9 cellular contexts compared by ENCODE assay signal in genomic region chr16:85350973-85351372, GRCh38.
DNase-seq lines count a peak whose midpoint lies in the region; ATAC-seq and TF ChIP-seq lines count a peak whose summit lies in the region.
"Had no signal": no experiment of that assay in that cellular context is flagged by ENCODE, and none has a peak within 500 bp of the region (broad histone marks: within the 10 kb centered on the region; RNA-seq: fewer than 3 reads in every experiment).

No MANE protein-coding gene starts in this region.

- peaks cover 0 to 4% (median 0%) of the 10 kb centered on the region in 5 donors for H3K27me3 Mint-ChIP-seq in naive thymus-derived CD4-positive, alpha-beta T cell
- no peaks in the 10 kb centered on the region for H3K27me3 Mint-ChIP-seq in T-helper 17 cell

- H2BK5ac ChIP-seq in trophoblast cell (ENCODE audit: low read depth, low read length, poor library complexity), result no peak overlapping the region

- H4K8ac ChIP-seq in trophoblast cell (ENCODE audit: low read depth, low read length), result no peak overlapping the region

- H3K36me3 ChIP-seq in trophoblast cell (ENCODE audit: control insufficient read depth in 1 of 2, insufficient read depth in 2 of 2, low read length in 2 of 2), result peaks cover 0 to 1% of the 10 kb centered on the region in 2 experiments
- H3K36me3 ChIP-seq in naive thymus-derived CD4-positive, alpha-beta T cell (ENCODE audit: control insufficient read depth in 2 of 3, insufficient read depth in 3 of 3, low read length in 3 of 3), result no peaks in the 10 kb centered on the region

- H3K4me3 Mint-ChIP-seq in naive thymus-derived CD4-positive, alpha-beta T cell, result no peak overlapping the region
- H3K4me3 Mint-ChIP-seq in T-helper 17 cell, result no peak overlapping the region
- H3K4me3 Mint-ChIP-seq: neural crest cell had no signal

- no peak overlapping the region for H3K4ac ChIP-seq in trophoblast cell (ENCODE audit: low read depth, low read length)

- H2BK12ac ChIP-seq in trophoblast cell (ENCODE audit: low read length), result peak overlapping the region; percentile 21

- no peak overlapping the region for H4K12ac ChIP-seq in trophoblast cell (ENCODE audit: low read depth, low read length)

- intact Hi-C loops in naive thymus-derived CD4-positive, alpha-beta T cell (cut with micrococcal nuclease), result no loop called here

- H3K23ac ChIP-seq in trophoblast cell (ENCODE audit: low read length), result no peak overlapping the region

- H3K27ac Mint-ChIP-seq in naive thymus-derived CD4-positive, alpha-beta T cell, result peak overlapping the region in 1 of 9 donors; percentile 10
- H3K27ac Mint-ChIP-seq in T-helper 17 cell, result no peak overlapping the region

- no peaks in the 10 kb centered on the region for H3K27me3 ChIP-seq in trophoblast cell (ENCODE audit: insufficient read depth, low read length)
- no peaks in the 10 kb centered on the region for H3K27me3 ChIP-seq in naive thymus-derived CD4-positive, alpha-beta T cell (ENCODE audit: control insufficient read depth in 2 of 2, insufficient read depth in 2 of 2, low read length in 2 of 2)

- H3K18ac ChIP-seq in trophoblast cell (ENCODE audit: low read length), result no peak overlapping the region

- H3K4me1 ChIP-seq in trophoblast cell (ENCODE audit: control insufficient read depth in 1 of 2, insufficient read depth in 2 of 2, low read length in 2 of 2), result peaks cover 41 to 45% of the 10 kb centered on the region in 2 experiments
- H3K4me1 ChIP-seq in naive thymus-derived CD4-positive, alpha-beta T cell (ENCODE audit: control insufficient read depth in 2 of 2, insufficient read depth in 2 of 2, low read length in 2 of 2), result no peaks in the 10 kb centered on the region

- H3K9ac ChIP-seq in trophoblast cell (ENCODE audit: low read length), result no peak overlapping the region

- no peak overlapping the region for H2AFZ ChIP-seq in trophoblast cell (ENCODE audit: insufficient read depth, low read length, poor library complexity)

- WGBS in trophoblast cell (ENCODE audit: extremely low coverage, insufficient coverage, insufficient read length), result no CpG with 5 or more reads among the region's 4 CpGs

- H4K91ac ChIP-seq in trophoblast cell (ENCODE audit: low read depth, low read length), result no peak overlapping the region

- no peak overlapping the region for H3K4me2 ChIP-seq in trophoblast cell (ENCODE audit: low read length)

- H2BK120ac ChIP-seq in trophoblast cell (ENCODE audit: insufficient read depth, low read length, poor library complexity), result peak overlapping the region; percentile 40

- no peaks in the 10 kb centered on the region for H3K36me3 Mint-ChIP-seq in naive thymus-derived CD4-positive, alpha-beta T cell
- no peaks in the 10 kb centered on the region for H3K36me3 Mint-ChIP-seq in T-helper 17 cell (ENCODE audit: low read depth)

- ATAC-seq in naive thymus-derived CD4-positive, alpha-beta T cell, result no peak
- ATAC-seq in HG03095 (IDR thresholded peaks at IDR 0.05; ENCODE audit: unreplicated experiment), result no peak
- no peak for ATAC-seq in T-helper 17 cell

- DNase-seq in HS-5 (ENCODE audit: low read depth) (peak; percentile 53), RPMI8226 (peak; percentile 81), fibroblast of pulmonary artery (ENCODE audit: low read depth) (peak; percentile 94), trophoblast cell (no peak), HuH-7.5 (ENCODE audit: low spot score) (no peak), T-helper 17 cell (no peak)
- DNase-seq in naive thymus-derived CD4-positive, alpha-beta T cell, result no peak

- H3K4me1 Mint-ChIP-seq in naive thymus-derived CD4-positive, alpha-beta T cell, result peaks cover 0 to 3% (median 0%) of the 10 kb centered on the region in 7 donors
- peaks cover 2% of the 10 kb centered on the region for H3K4me1 Mint-ChIP-seq in T-helper 17 cell

- peaks cover 35% of the 10 kb centered on the region for H3K79me1 ChIP-seq in trophoblast cell (ENCODE audit: low read length)

- POLR2A ChIA-PET in naive thymus-derived CD4-positive, alpha-beta T cell (lab: Charles Lee), result no interaction called here

- no peak overlapping the region for H2AK5ac ChIP-seq in trophoblast cell (ENCODE audit: low read length)

- peaks cover 0 to 7% (median 1%) of the 10 kb centered on the region in 11 donors for H3K9me3 Mint-ChIP-seq in naive thymus-derived CD4-positive, alpha-beta T cell

- TF ChIP-seq CTCF in fibroblast of pulmonary artery (IDR thresholded peaks at IDR 0.05; ENCODE audit: low read length, missing control alignments), result no peak

- CTCF ChIA-PET in naive thymus-derived CD4-positive, alpha-beta T cell (lab: Charles Lee), result interaction anchor here (0.6 to 1.3 kb wide), 2 partner anchors 20 to 656 kb away, joined by 3 read pairs; no protein-coding TSS in a partner anchor

- no peak overlapping the region for H3K4me3 ChIP-seq in fibroblast of pulmonary artery (replicated peaks; ENCODE audit: low read depth, low read length)
- H3K4me3 ChIP-seq in trophoblast cell (ENCODE audit: low read depth, low read length), result no peak overlapping the region
- no peak overlapping the region for H3K4me3 ChIP-seq in naive thymus-derived CD4-positive, alpha-beta T cell (ENCODE audit: low read length)

- H3K9me3 ChIP-seq in trophoblast cell (ENCODE audit: insufficient read depth, low read depth, low read length) (peaks cover 4% of the 10 kb centered on the region), T-helper 17 cell (ENCODE audit: control insufficient read depth, low read length, poor library complexity, severe bottlenecking) (no peaks in the 10 kb centered on the region)
- H3K9me3 ChIP-seq in naive thymus-derived CD4-positive, alpha-beta T cell (ENCODE audit: control insufficient read depth in 2 of 3, low read length in 3 of 3), result peaks cover 0 to 6% (median 0%) of the 10 kb centered on the region in 3 experiments

- peak overlapping the region; percentile 42 for H3K14ac ChIP-seq in trophoblast cell (ENCODE audit: low read length)

- H3K79me2 ChIP-seq in trophoblast cell (ENCODE audit: control insufficient read depth, insufficient read depth, low read length, poor library complexity), result peaks cover 9% of the 10 kb centered on the region

- no peak overlapping the region for H3K27ac ChIP-seq in trophoblast cell (ENCODE audit: low read depth, low read length)
- H3K27ac ChIP-seq in naive thymus-derived CD4-positive, alpha-beta T cell (ENCODE audit: low read depth, low read length), result no peak overlapping the region

Comparison
In these comparisons a context has a peak if more than half of its experiments do, and no peak if none do; other contexts are left out.
1. DNase-seq: peak in HS-5 (single experiment), RPMI8226 (single experiment) and fibroblast of pulmonary artery (single experiment); none in trophoblast cell (0 of 2), HuH-7.5 (single experiment), naive thymus-derived CD4-positive, alpha-beta T cell (0 of 9) and T-helper 17 cell (0 of 3).